ENCODE assay signal across 19 cellular contexts in the genomic region with DNA sequence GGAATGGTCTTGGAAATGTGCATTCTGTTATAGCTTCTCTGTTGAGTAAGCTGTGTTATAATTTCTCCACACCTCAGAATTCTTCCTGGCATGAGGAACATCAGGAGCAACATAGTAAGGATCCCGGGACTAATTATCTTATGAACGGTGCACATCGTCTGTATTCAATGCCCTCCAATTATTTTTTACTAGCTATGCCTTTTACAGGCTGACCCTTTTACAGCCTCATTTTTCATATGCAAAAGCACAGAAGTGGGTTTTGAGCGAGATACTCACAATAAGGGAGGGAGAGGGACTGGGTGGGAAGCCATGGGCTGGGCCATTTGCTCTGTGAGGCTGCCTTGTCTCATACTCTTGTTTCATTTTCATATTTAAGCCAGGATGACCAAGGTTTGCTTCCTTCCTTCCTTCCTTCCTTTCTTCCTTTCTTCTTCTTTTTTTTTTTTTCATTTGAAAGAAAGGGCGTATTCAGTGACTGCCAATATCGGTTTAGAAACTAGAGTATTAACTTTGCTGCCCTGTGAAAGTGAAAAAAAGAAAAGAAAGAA.
DNase-seq lines count a peak whose midpoint lies in the region; ATAC-seq, FAIRE-seq and TF ChIP-seq lines count a peak whose summit lies in the region.
"Had no signal": no experiment of that assay in that cellular context is flagged by ENCODE, and none has a peak within 500 bp of the region (broad histone marks: within the 10 kb centered on the region; RNA-seq: fewer than 3 reads in every experiment).

No MANE protein-coding gene starts in this region.

- intact Hi-C loops in mammary epithelial cell (cut with micrococcal nuclease) (no loop called here), gastrocnemius medialis (cut with DNase I; ENCODE audit: low total_unique reads) (no loop called here)

- in situ Hi-C loops in mammary epithelial cell (cut with MboI; ENCODE audit: low sequenced_read_pairs in 2 of 2) = no loop called here
- in situ Hi-C loops in gastrocnemius medialis (cut with MboI; ENCODE audit: low sequenced_read_pairs in 4 of 4) = no loop called here

- TF ChIP-seq POLR2A in gastrocnemius medialis (IDR thresholded peaks at IDR 0.05) = no peak

- H3K4me3 ChIP-seq in mammary epithelial cell (replicated peaks in 1 of 3; ENCODE audit: insufficient read depth in 1 of 3, low read depth in 2 of 3, low read length in 3 of 3) (peak overlapping the region; percentile 2 to 21 (median 18)), gastrocnemius medialis (peak overlapping the region in 2 of 4 donors; percentile 16 to 19)
- H3K4me3 ChIP-seq: GM23338, lower lobe of right lung, right lobe of liver had no signal

- no TSS peak for BruUV-seq in mammary epithelial cell (replicated peaks; lab: Mats Ljungman, UMichigan)

- H3K4me1 ChIP-seq in mammary epithelial cell (ENCODE audit: insufficient read depth, low read length) = no peaks in the 10 kb centered on the region
- peaks cover 44 to 64% of the 10 kb centered on the region in 2 donors for H3K4me1 ChIP-seq in gastrocnemius medialis
- H3K4me1 ChIP-seq: Caco-2, right lobe of liver had no signal

- H3K36me3 ChIP-seq in mammary epithelial cell (ENCODE audit: insufficient read depth, low read length) (no peaks in the 10 kb centered on the region), gastrocnemius medialis (no peaks in the 10 kb centered on the region)
- H3K36me3 ChIP-seq: esophagus muscularis mucosa, lower lobe of right lung, right lobe of liver had no signal

- no peaks in the 10 kb centered on the region for H4K20me1 ChIP-seq in mammary epithelial cell (ENCODE audit: insufficient read depth, low read length)

- no peaks in the 10 kb centered on the region for H3K9me3 ChIP-seq in mammary epithelial cell (replicated peaks; ENCODE audit: insufficient read depth, low read length)
- no peaks in the 10 kb centered on the region for H3K9me3 ChIP-seq in gastrocnemius medialis
- H3K9me3 ChIP-seq: Caco-2, esophagus muscularis mucosa, lower lobe of right lung, right lobe of liver had no signal

- CTCF ChIA-PET in mammary epithelial cell (lab: Charles Lee; ENCODE audit: low non-redundant PET) = no interaction called here

- WGBS in mammary epithelial cell (ENCODE audit: low coverage, missing lambda C conversion rate) = 53% methylated on average over 5 of the region's 6 CpGs

- H3K79me2 ChIP-seq in mammary epithelial cell (ENCODE audit: insufficient read depth, low read length) = no peaks in the 10 kb centered on the region

- H3K9ac ChIP-seq in mammary epithelial cell (ENCODE audit: insufficient read depth, low read length) = no peak overlapping the region

- DNase-seq in GM18507 (ENCODE audit: extremely low spot score, insufficient read length, low read depth) (no peak), mammary epithelial cell (no peak), gastrocnemius medialis (no peak)
- DNase-seq in activated CD4-positive, CD25-positive, alpha-beta regulatory T cell treated with anti-CD3 and anti-CD28 coated beads, Interleukin-2, amount 50 U/mL, for 72 hours = no peak
- DNase-seq: Caco-2; caudate nucleus; effector CD4-positive, alpha-beta T cell; immature natural killer cell; lower lobe of right lung; NCI-H1694 treated with DMSO at 0.1 percent for 48 hours; NCI-H345; right lobe of liver; SHP77; stimulated activated CD4-positive, alpha-beta T cell treated with anti-CD3 and anti-CD28 coated beads, Interleukin-1b, Interleukin-23, amount 100 ng/mL, for 48 hours had no signal

- dilution Hi-C loops in mammary epithelial cell (cut with HindIII; ENCODE audit: low sequenced_read_pairs) = no loop called here

- peak overlapping the region; percentile 31 for H2AFZ ChIP-seq in mammary epithelial cell (ENCODE audit: low read depth, low read length)
- H2AFZ ChIP-seq: GM23338 had no signal

- ATAC-seq in HG02885 (IDR thresholded peaks at IDR 0.05; ENCODE audit: poor library complexity, unreplicated experiment) (peak; percentile 54), gastrocnemius medialis (no peak), HG03025 (IDR thresholded peaks at IDR 0.05; ENCODE audit: low FRiP score, unreplicated experiment) (no peak), GM19395 (IDR thresholded peaks at IDR 0.05; ENCODE audit: unreplicated experiment) (no peak)
- ATAC-seq: GM23338, lower lobe of right lung, right lobe of liver had no signal

- no peak for TF ChIP-seq CTCF in mammary epithelial cell (conservative IDR thresholded peaks at IDR 0.05 in 1 of 2, IDR thresholded peaks at IDR 0.05 in 1 of 2; ENCODE audit: extremely low read depth in 1 of 2, insufficient read depth in 1 of 2, low read depth in 1 of 2, low read length in 2 of 2)
- TF ChIP-seq CTCF in gastrocnemius medialis (IDR thresholded peaks at IDR 0.05 in 4 of 5, conservative IDR thresholded peaks at IDR 0.05 in 1 of 5) = no peak

- peak overlapping the region; percentile 61 for H3K4me2 ChIP-seq in mammary epithelial cell (ENCODE audit: insufficient read depth, low read depth, low read length)
- H3K4me2 ChIP-seq: GM23338 had no signal

- H3K27me3 ChIP-seq in mammary epithelial cell (ENCODE audit: insufficient read depth, low read length) (no peaks in the 10 kb centered on the region), gastrocnemius medialis (no peaks in the 10 kb centered on the region)
- H3K27me3 ChIP-seq: esophagus muscularis mucosa, right lobe of liver had no signal

- H3K27ac ChIP-seq in mammary epithelial cell (ENCODE audit: insufficient read depth, low read depth, low read length) (no peak overlapping the region), gastrocnemius medialis (peak overlapping the region in 3 of 4 donors; percentile 7 to 46 (median 25))
- H3K27ac ChIP-seq: lower lobe of right lung, right lobe of liver had no signal

- peak; percentile 26 for FAIRE-seq in GM18507 (lab: Jason Lieb, UNC)
